ENCODE assay signal across 9 cellular contexts in genomic region chr6:77650098-77650663, GRCh38. TPM values are rescaled to one million over a fixed set of nuclear protein-coding genes. Genes with fewer than 3 reads are reported as not detected.
DNase-seq lines count a peak whose midpoint lies in the region; ATAC-seq lines count a peak whose summit lies in the region.
"Had no signal": no experiment of that assay in that cellular context is flagged by ENCODE, and none has a peak within 500 bp of the region (broad histone marks: within the 10 kb centered on the region; RNA-seq: fewer than 3 reads in every experiment).

No MANE protein-coding gene starts in this region.

- no peak overlapping the region for H3K4ac ChIP-seq in mesendoderm (ENCODE audit: low read depth, low read length)

- no peak overlapping the region for H4K8ac ChIP-seq in mesendoderm (ENCODE audit: low read depth, low read length)

- H3K56ac ChIP-seq in mesendoderm (ENCODE audit: low read length) = peak overlapping the region; percentile 67

- H3K4me1 ChIP-seq in mesendoderm (ENCODE audit: control insufficient read depth, low read depth, low read length) = no peaks in the 10 kb centered on the region

- peak overlapping the region; percentile 9 for H3K27ac ChIP-seq in mesendoderm (ENCODE audit: low read depth, low read length)

- H3K4me2 ChIP-seq in mesendoderm (ENCODE audit: low read length) = peak overlapping the region; percentile 26

- H3K18ac ChIP-seq in mesendoderm (ENCODE audit: low read length) = no peak overlapping the region

- H3K79me2 ChIP-seq in mesendoderm (ENCODE audit: control insufficient read depth, insufficient read depth, low read length) = no peaks in the 10 kb centered on the region

- ATAC-seq in GM19438 (IDR thresholded peaks at IDR 0.05; ENCODE audit: low read depth, unreplicated experiment) = peak; percentile 83

- H3K79me1 ChIP-seq in mesendoderm (ENCODE audit: low read length) = no peaks in the 10 kb centered on the region

- no peak overlapping the region for H2AK5ac ChIP-seq in mesendoderm (ENCODE audit: low read length)

- no peak overlapping the region for H2BK120ac ChIP-seq in mesendoderm (ENCODE audit: low read depth, low read length)

- H2BK5ac ChIP-seq in mesendoderm (ENCODE audit: low read length) = no peak overlapping the region

- H3K36me3 ChIP-seq in mesendoderm (ENCODE audit: control insufficient read depth, insufficient read depth, low read length) = no peaks in the 10 kb centered on the region

- no peak overlapping the region for H4K5ac ChIP-seq in mesendoderm (ENCODE audit: low read length)

- peak overlapping the region; percentile 48 for H3K9ac ChIP-seq in mesendoderm (ENCODE audit: low read length)

- H3K23ac ChIP-seq in mesendoderm (ENCODE audit: low read length) = no peak overlapping the region

- no peak overlapping the region for H3K4me3 ChIP-seq in mesendoderm (ENCODE audit: low read length)

- DNase-seq in NCI-H1694 treated with DMSO at 0.1 percent for 48 hours (lab: John Stamatoyannopoulos, UW) = peak; percentile 27
- peak; percentile 55 for DNase-seq in dermis blood vessel endothelial cell
- peak; percentile 97 for DNase-seq in mesendoderm
- DNase-seq in GOT3 (lab: John Stamatoyannopoulos, UW) = no peak
- no peak for DNase-seq in cerebellar nuclear complex (lab: John Stamatoyannopoulos, UW)
- no peak for DNase-seq in epidermal melanocyte (ENCODE audit: insufficient read length, low spot score)
- DNase-seq in T1000 (lab: John Stamatoyannopoulos, UW) = no peak

- WGBS in mesendoderm (ENCODE audit: extremely low coverage, insufficient coverage, low lambda C conversion rate) = no CpG with 5 or more reads among the region's 37 CpGs

- no peak overlapping the region for H2BK15ac ChIP-seq in mesendoderm (replicated peaks; ENCODE audit: low read depth)

- no peaks in the 10 kb centered on the region for H3K27me3 ChIP-seq in mesendoderm (ENCODE audit: insufficient read depth, low read length, poor library complexity)

RNA-seq across cellular contexts. Expression of gene MEI4, which starts 2.7 kb away (rescaled TPM):
- total RNA-seq in dermis blood vessel endothelial cell = under 0.01 TPM in 1 of 2 replicates, not detected in the other
- polyA plus RNA-seq in mesendoderm (2013, experiment 1 of 2) = 0.32 TPM
- polyA plus RNA-seq in mesendoderm (2013, experiment 2 of 2) = 0.22 TPM
- polyA plus RNA-seq: esophagus had no signal

Comparison
In these comparisons a context has a peak if more than half of its experiments do, and no peak if none do; other contexts are left out.
1. DNase-seq: peak in NCI-H1694 treated with DMSO at 0.1 percent for 48 hours (single experiment), dermis blood vessel endothelial cell (single experiment) and mesendoderm (single experiment); none in GOT3 (single experiment), cerebellar nuclear complex (0 of 2), epidermal melanocyte (single experiment) and T1000 (single experiment).